In genomic region chr22:38246046-38246658, GRCh38 we compare ENCODE assay signal across 21 cellular contexts. TPM values are rescaled to one million over a fixed set of nuclear protein-coding genes. Genes with fewer than 3 reads are reported as not detected.
DNase-seq lines count a peak whose midpoint lies in the region; ATAC-seq and TF ChIP-seq lines count a peak whose summit lies in the region.
"Had no signal": no experiment of that assay in that cellular context is flagged by ENCODE, and none has a peak within 500 bp of the region (broad histone marks: within the 10 kb centered on the region; RNA-seq: fewer than 3 reads in every experiment).

No MANE protein-coding gene starts in this region.

- CTCF ChIA-PET in CD8-positive, alpha-beta T cell (lab: Charles Lee) = no interaction called here
- CTCF ChIA-PET in T-cell (lab: Charles Lee) = no interaction called here

- DNase-seq in left ventricle myocardium inferior = no peak
- no peak for DNase-seq in cardiac septum (ENCODE audit: low spot score)
- no peak for DNase-seq in esophagus squamous epithelium (lab: John Stamatoyannopoulos, UW)
- no peak for DNase-seq in CD8-positive, alpha-beta T cell
- no peak for DNase-seq in kidney glomerular epithelial cell (lab: John Stamatoyannopoulos, UW)
- no peak for DNase-seq in T-cell
- DNase-seq: activated CD8-positive, alpha-beta memory T cell treated with anti-CD3 and anti-CD28 coated beads for 24 hours; activated naive CD4-positive, alpha-beta T cell treated with anti-CD3 and anti-CD28 coated beads for 36 hours; activated T-cell treated with anti-CD3 and anti-CD28 coated beads, Interleukin-2, amount 50 U/mL, for 4 hours; endodermal cell; mesenchymal stem cell; natural killer cell; NCI-H1436; NCI-H510A; SHP77; SW 1271 had no signal

- H3K27me3 ChIP-seq in left ventricle myocardium inferior (ENCODE audit: low read depth) = no peaks in the 10 kb centered on the region
- no peaks in the 10 kb centered on the region for H3K27me3 ChIP-seq in esophagus squamous epithelium
- no peaks in the 10 kb centered on the region for H3K27me3 ChIP-seq in CD8-positive, alpha-beta T cell (ENCODE audit: insufficient read depth, low read length)

- H3K4me3 ChIP-seq in left ventricle myocardium inferior (no peak overlapping the region), esophagus squamous epithelium (no peak overlapping the region)
- H3K4me3 ChIP-seq in CD8-positive, alpha-beta T cell (ENCODE audit: low read depth, low read length) = no peak overlapping the region

- peak; percentile 80 for ATAC-seq in stimulated activated memory B cell treated with anti-CD40 and anti-IgM and Interleukin-4, amounts not matched to agents 10 μg/mL and 1 μg/mL and 100 μg/mL, for 72 hours
- ATAC-seq in CD8-positive, alpha-beta T cell = no peak
- ATAC-seq in T-cell (replicated peaks in 1 of 4) (no peak), GM21576 (IDR thresholded peaks at IDR 0.05; ENCODE audit: unreplicated experiment) (no peak)
- ATAC-seq: activated T-cell treated with anti-CD3 and anti-CD28 coated beads, Interleukin-2, amount 50 U/mL, for 4 hours; natural killer cell; stimulated activated effector memory CD8-positive, alpha-beta T cell treated with anti-CD3 and anti-CD28 coated beads, Interleukin-12 subunit alpha, Interleukin-12 subunit beta, amount 100 ng/mL, for 72 hours had no signal

- H3K4me1 ChIP-seq in left ventricle myocardium inferior (peaks cover 69% of the 10 kb centered on the region), esophagus squamous epithelium (peaks cover 8 to 69% (median 36%) of the 10 kb centered on the region in 3 donors)
- no peaks in the 10 kb centered on the region for H3K4me1 ChIP-seq in CD8-positive, alpha-beta T cell (ENCODE audit: insufficient read depth, low read length)
- H3K4me1 ChIP-seq: parathyroid adenoma had no signal

- peaks cover 38% of the 10 kb centered on the region for H3K4me1 Mint-ChIP-seq in stimulated activated memory B cell treated with anti-CD40 and anti-IgM and Interleukin-4, amounts not matched to agents 10 μg/mL and 1 μg/mL and 100 μg/mL, for 72 hours
- no peaks in the 10 kb centered on the region for H3K4me1 Mint-ChIP-seq in CD8-positive, alpha-beta T cell (ENCODE audit: low read depth)
- H3K4me1 Mint-ChIP-seq in T-cell = peaks cover 0 to 5% (median 2%) of the 10 kb centered on the region in 3 donors

- TF ChIP-seq CTCF in left ventricle myocardium inferior (IDR thresholded peaks at IDR 0.05; ENCODE audit: borderline replicate concordance) (no peak), esophagus squamous epithelium (IDR thresholded peaks at IDR 0.05) (no peak)
- TF ChIP-seq CTCF in CD8-positive, alpha-beta T cell (IDR thresholded peaks at IDR 0.05) = no peak

- H3K9me3 Mint-ChIP-seq in stimulated activated memory B cell treated with anti-CD40 and anti-IgM and Interleukin-4, amounts not matched to agents 10 μg/mL and 1 μg/mL and 100 μg/mL, for 72 hours = no peaks in the 10 kb centered on the region
- no peaks in the 10 kb centered on the region for H3K9me3 Mint-ChIP-seq in CD8-positive, alpha-beta T cell
- H3K9me3 Mint-ChIP-seq in T-cell = peaks cover 0 to 2% (median 0%) of the 10 kb centered on the region in 3 donors
- H3K9me3 Mint-ChIP-seq: activated naive CD4-positive, alpha-beta T cell treated with anti-CD3 and anti-CD28 coated beads for 36 hours; activated T-cell treated with anti-CD3 and anti-CD28 coated beads, Interleukin-2, amount 50 U/mL, for 4 hours; natural killer cell; stimulated activated effector memory CD8-positive, alpha-beta T cell treated with anti-CD3 and anti-CD28 coated beads, Interleukin-12 subunit alpha, Interleukin-12 subunit beta, amount 100 ng/mL, for 72 hours had no signal

- H3K36me3 Mint-ChIP-seq in stimulated activated memory B cell treated with anti-CD40 and anti-IgM and Interleukin-4, amounts not matched to agents 10 μg/mL and 1 μg/mL and 100 μg/mL, for 72 hours = peaks cover 63% of the 10 kb centered on the region
- H3K36me3 Mint-ChIP-seq in CD8-positive, alpha-beta T cell = peaks cover 55% of the 10 kb centered on the region
- peaks cover 43% of the 10 kb centered on the region for H3K36me3 Mint-ChIP-seq in T-cell

- no peak for TF ChIP-seq POLR2A in esophagus squamous epithelium (IDR thresholded peaks at IDR 0.05)

- no peak overlapping the region for H3K4me3 Mint-ChIP-seq in stimulated activated memory B cell treated with anti-CD40 and anti-IgM and Interleukin-4, amounts not matched to agents 10 μg/mL and 1 μg/mL and 100 μg/mL, for 72 hours
- no peak overlapping the region for H3K4me3 Mint-ChIP-seq in CD8-positive, alpha-beta T cell
- no peak overlapping the region for H3K4me3 Mint-ChIP-seq in T-cell
- H3K4me3 Mint-ChIP-seq: activated naive CD4-positive, alpha-beta T cell treated with anti-CD3 and anti-CD28 coated beads for 36 hours; activated T-cell treated with anti-CD3 and anti-CD28 coated beads, Interleukin-2, amount 50 U/mL, for 4 hours; endodermal cell; natural killer cell; stimulated activated effector memory CD8-positive, alpha-beta T cell treated with anti-CD3 and anti-CD28 coated beads, Interleukin-12 subunit alpha, Interleukin-12 subunit beta, amount 100 ng/mL, for 72 hours had no signal

- WGBS in esophagus squamous epithelium, 2 donors = 76 to 87% methylated on average over 6 to 15 of the region's 19 CpGs

- H3K27me3 Mint-ChIP-seq in stimulated activated memory B cell treated with anti-CD40 and anti-IgM and Interleukin-4, amounts not matched to agents 10 μg/mL and 1 μg/mL and 100 μg/mL, for 72 hours = no peaks in the 10 kb centered on the region
- no peaks in the 10 kb centered on the region for H3K27me3 Mint-ChIP-seq in CD8-positive, alpha-beta T cell (ENCODE audit: low read depth)
- H3K27me3 Mint-ChIP-seq in T-cell = no peaks in the 10 kb centered on the region

- POLR2A ChIA-PET in CD8-positive, alpha-beta T cell (lab: Charles Lee) = no interaction called here
- POLR2A ChIA-PET in T-cell (lab: Charles Lee) = no interaction called here

- H3K9me3 ChIP-seq in left ventricle myocardium inferior (replicated peaks) (peaks cover 4% of the 10 kb centered on the region), esophagus squamous epithelium (peaks cover 0 to 6% (median 0%) of the 10 kb centered on the region in 3 donors)
- H3K9me3 ChIP-seq in CD8-positive, alpha-beta T cell (ENCODE audit: low read length) = no peaks in the 10 kb centered on the region

- H3K27ac ChIP-seq in left ventricle myocardium inferior (replicated peaks) = peak overlapping the region; percentile 79
- peak overlapping the region in 3 of 4 donors; percentile 67 to 83 (median 72) for H3K27ac ChIP-seq in esophagus squamous epithelium
- H3K27ac ChIP-seq in CD8-positive, alpha-beta T cell (ENCODE audit: low read depth, low read length) = no peak overlapping the region
- H3K27ac ChIP-seq: C4-2B, parathyroid adenoma had no signal

- H3K36me3 ChIP-seq in left ventricle myocardium inferior = peaks cover 41% of the 10 kb centered on the region
- H3K36me3 ChIP-seq in esophagus squamous epithelium = peaks cover 16 to 59% (median 18%) of the 10 kb centered on the region in 3 donors
- peaks cover 10% of the 10 kb centered on the region for H3K36me3 ChIP-seq in CD8-positive, alpha-beta T cell (ENCODE audit: insufficient read depth, low read length)

- no peak overlapping the region for H3K27ac Mint-ChIP-seq in stimulated activated memory B cell treated with anti-CD40 and anti-IgM and Interleukin-4, amounts not matched to agents 10 μg/mL and 1 μg/mL and 100 μg/mL, for 72 hours
- no peak overlapping the region for H3K27ac Mint-ChIP-seq in CD8-positive, alpha-beta T cell
- H3K27ac Mint-ChIP-seq in T-cell = no peak overlapping the region
- H3K27ac Mint-ChIP-seq: activated naive CD4-positive, alpha-beta T cell treated with anti-CD3 and anti-CD28 coated beads for 36 hours; natural killer cell had no signal

- intact Hi-C loops in left ventricle myocardium inferior (cut with micrococcal nuclease) (no loop called here), cardiac septum (cut with DNase I) (no loop called here), esophagus squamous epithelium (cut with DNase I) (no loop called here)
- intact Hi-C loops in CD8-positive, alpha-beta T cell (cut with DNase I, micrococcal nuclease) = no loop called here

RNA-seq across cellular contexts. Expression of gene TMEM184B, which starts 26.7 kb away (rescaled TPM):
- 50.6 TPM for total RNA-seq in left ventricle myocardium inferior
- total RNA-seq in cardiac septum = 58.1 TPM
- 10 to 100 TPM; 22.5 to 55.1 (median 28.3) TPM for total RNA-seq in esophagus squamous epithelium
- 10 to 100 TPM; 53.0 TPM for total RNA-seq in CD8-positive, alpha-beta T cell
- 10 to 100 TPM; 30.8 to 41.3 (median 35.8) TPM for total RNA-seq in T-cell

RNA-seq across cellular contexts. Expression of gene MAFF, which starts 44.4 kb away (rescaled TPM):
- total RNA-seq in left ventricle myocardium inferior (4.7 TPM), cardiac septum (9.8 TPM), esophagus squamous epithelium (10 to 100 TPM; 19.4 to 51.6 (median 40.5) TPM), T-cell (10 to 100 TPM in 2 of 5 donors, 1 to 10 TPM in 3; 6.5 to 49.9 (median 9.6) TPM)
- 10 to 100 TPM; 87.6 to 91.2 TPM for total RNA-seq in CD8-positive, alpha-beta T cell
